Comparison of ENCODE assay signal across 25 cellular contexts in the genomic region with DNA sequence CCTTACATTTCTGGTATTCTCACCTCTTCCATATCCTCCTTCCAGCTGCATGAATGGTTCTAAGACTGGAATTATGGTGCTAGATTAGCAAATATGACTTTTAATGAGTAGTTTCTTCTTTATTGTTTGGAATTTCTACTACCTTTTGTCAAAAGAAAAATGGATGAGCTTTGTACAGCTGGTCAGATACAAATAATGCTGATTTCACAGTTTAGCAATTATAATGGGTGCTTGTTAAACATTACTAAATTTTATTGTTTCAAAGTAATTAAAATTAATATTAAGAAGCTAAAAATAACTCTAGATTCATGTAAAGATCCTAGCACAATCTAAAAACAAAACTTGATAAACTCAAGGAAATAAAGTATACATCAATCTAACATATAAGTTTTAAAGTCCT. TPM values are rescaled to one million over a fixed set of nuclear protein-coding genes. Genes with fewer than 3 reads are reported as not detected.
"Had no signal": no experiment of that assay in that cellular context is flagged by ENCODE, and none has a peak within 500 bp of the region (broad histone marks: within the 10 kb centered on the region; RNA-seq: fewer than 3 reads in every experiment).

No MANE protein-coding gene starts in this region.

- H3K27me3 ChIP-seq: left lung, right atrium auricular region, suprapubic skin had no signal

- H3K36me3 ChIP-seq: left lung, lower lobe of right lung, neutrophil, right atrium auricular region, suprapubic skin, thoracic aorta, tibial artery, upper lobe of right lung had no signal

- H3K4me3 ChIP-seq: left lung, lower lobe of right lung, right atrium auricular region, skin epidermis, suprapubic skin, thoracic aorta, tibial artery, upper lobe of right lung had no signal

- H3K27ac ChIP-seq: left lung, lower lobe of right lung, neutrophil, right atrium auricular region, skin epidermis, suprapubic skin, thoracic aorta, tibial artery, upper lobe of right lung had no signal

- ATAC-seq: left colon; left lung; lower lobe of right lung; naive thymus-derived CD8-positive, alpha-beta T cell; sciatic nerve; stimulated activated effector memory CD8-positive, alpha-beta T cell treated with anti-CD3 and anti-CD28 coated beads, Interleukin-12 subunit alpha, Interleukin-12 subunit beta, amount 100 ng/mL, for 72 hours; upper lobe of right lung had no signal

- DNase-seq: hippocampal formation; left colon; left lung; lower lobe of right lung; mammary epithelial cell; mesenchymal stem cell; naive thymus-derived CD8-positive, alpha-beta T cell; occipital lobe; stimulated activated CD4-positive, alpha-beta T cell treated with anti-CD3 and anti-CD28 coated beads, Interleukin-12 subunit alpha, Interleukin-12 subunit beta, amount 100 ng/mL, for 4 hours; stimulated activated CD4-positive, alpha-beta T cell treated with anti-CD3 and anti-CD28 coated beads, Interleukin-15, amount 100 ng/mL, for 24 hours; stimulated activated CD4-positive, alpha-beta T cell treated with anti-CD3 and anti-CD28 coated beads, Interleukin-2, amount 100 ng/mL, for 24 hours; stimulated activated CD4-positive, alpha-beta T cell treated with anti-CD3 and anti-CD28 coated beads, Interleukin-4, amount 100 ng/mL, for 1 hour; stimulated activated naive CD4-positive, alpha-beta T cell; tibial artery; trophoblast cell; upper lobe of right lung had no signal

- FAIRE-seq: keratinocyte, urothelium cell line had no signal

- H3K4me1 ChIP-seq: left lung, lower lobe of right lung, right atrium auricular region, suprapubic skin, tibial artery, upper lobe of right lung had no signal

- H3K9me3 ChIP-seq: left lung, lower lobe of right lung, neutrophil, right atrium auricular region, suprapubic skin, thoracic aorta, tibial artery, upper lobe of right lung had no signal

RNA-seq across cellular contexts. Expression of a gene that starts 32.3 kb away (rescaled TPM):
- total RNA-seq: naive thymus-derived CD8-positive, alpha-beta T cell; suprapubic skin had no signal
